Comparison of ENCODE assay signal across 8 cellular contexts in the genomic region with DNA sequence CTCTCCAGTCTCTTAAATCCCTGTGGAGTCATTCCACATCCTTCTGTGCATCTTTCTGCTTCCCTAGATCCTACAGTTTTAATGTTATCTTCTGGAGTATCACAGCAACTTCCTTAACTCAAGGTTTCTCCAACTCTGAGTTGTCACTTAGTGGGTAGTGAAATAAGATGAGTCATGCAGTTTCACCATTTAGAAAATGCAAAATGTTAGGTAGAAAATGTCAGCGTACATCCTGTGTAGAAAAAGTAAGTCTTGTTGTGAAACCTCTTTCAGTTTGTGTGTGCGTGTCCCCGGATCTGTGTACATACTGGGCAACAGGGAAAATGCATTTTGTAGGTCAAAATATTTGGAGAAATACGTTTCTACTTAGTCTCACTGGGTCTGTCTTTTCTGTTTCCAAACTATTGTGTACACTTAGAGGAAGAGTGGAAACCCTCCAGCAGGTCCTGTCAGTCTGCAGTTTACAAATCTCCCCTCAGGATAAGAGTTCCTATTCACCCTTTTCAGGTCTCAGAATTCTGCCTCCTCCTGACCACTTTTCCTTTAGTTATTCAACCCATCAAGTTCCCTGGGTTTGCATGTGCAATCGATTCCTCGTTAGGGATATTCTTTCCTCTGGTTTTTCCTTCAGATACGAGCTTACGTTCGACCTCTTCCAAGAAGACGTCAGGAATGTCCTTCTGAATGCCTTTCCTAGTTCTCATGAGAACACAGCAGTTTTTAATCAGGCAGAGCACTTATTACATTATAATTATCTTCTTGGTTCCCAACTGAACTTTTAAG.
A peak's percentile ranks its signal among the peaks of the same experiment; 100 is the strongest.
DNase-seq lines count a peak whose midpoint lies in the region; ATAC-seq and TF ChIP-seq lines count a peak whose summit lies in the region.

No MANE protein-coding gene starts in this region.

- H3K9me3 Mint-ChIP-seq in MCF 10A (ENCODE audit: unreplicated experiment), result no peaks in the 10 kb centered on the region

- H3K4me3 ChIP-seq in AG09309 (ENCODE audit: control insufficient read depth, low read depth, low read length), result peak overlapping the region; percentile 32
- H3K4me3 ChIP-seq in OCI-LY1 (ENCODE audit: low read depth, low read length, poor library complexity, severe bottlenecking), result peak overlapping the region; percentile 19
- H3K4me3 ChIP-seq in kidney epithelial cell (ENCODE audit: low read depth, low read length), result peak overlapping the region; percentile 41

- intact Hi-C loops in MCF 10A (cut with micrococcal nuclease), result loop anchor here (1.0 kb wide), 1 partner anchor 47 kb away; no protein-coding TSS in a partner anchor

- H3K9me2 ChIP-seq in OCI-LY1 (ENCODE audit: low read depth, low read length), result no peaks in the 10 kb centered on the region

- ATAC-seq in GM18520 (IDR thresholded peaks at IDR 0.05; ENCODE audit: unreplicated experiment), result peak; percentile 93
- peak; percentile 83 for ATAC-seq in HG02973 (IDR thresholded peaks at IDR 0.05; ENCODE audit: unreplicated experiment)

- H4K20me1 ChIP-seq in OCI-LY1 (ENCODE audit: insufficient read depth, low read length), result no peaks in the 10 kb centered on the region

- H3F3A ChIP-seq in OCI-LY1 (ENCODE audit: insufficient read depth, low read length), result no peaks in the 10 kb centered on the region

- no peak overlapping the region for H3K27ac Mint-ChIP-seq in MCF 10A (ENCODE audit: low read depth, unreplicated experiment)

- POLR2A ChIA-PET in MCF 10A (lab: Yijun Ruan, JAX), result interaction anchor here (0.6 to 7.6 kb wide), 36 partner anchors 10 to 487 kb away, joined by 3 to 244 read pairs (median 8); partner anchors contain the start of genes MYL12A, MYL12B and TGIF1

- CTCF ChIA-PET in MCF 10A (lab: Yijun Ruan, JAX), result interaction anchor here (0.6 to 2.3 kb wide), 17 partner anchors 9 to 358 kb away, joined by 3 to 19 read pairs (median 4); no protein-coding TSS in a partner anchor

- H2AFZ ChIP-seq in OCI-LY1 (ENCODE audit: low read length), result peak overlapping the region; percentile 56; the same call in 1 of the 2 replicates

- H3K4me2 ChIP-seq in OCI-LY1 (ENCODE audit: low read length), result peak overlapping the region; percentile 80

- DNase-seq in AG09309 (ENCODE audit: low read depth) (peak; percentile 99), MCF 10A (ENCODE audit: unreplicated experiment) (peak; percentile 91), kidney epithelial cell (ENCODE audit: low read depth) (peak; percentile 91), superior temporal gyrus (ENCODE audit: extremely low spot score) (peak; percentile 72), NCI-H446 (lab: John Stamatoyannopoulos, UW) (no peak)

- no TSS peak for BruUV-seq in MCF 10A (replicated peaks; lab: Mats Ljungman, UMichigan)

- H3K9me3 ChIP-seq in OCI-LY1 (ENCODE audit: low read length), result no peaks in the 10 kb centered on the region

- peak overlapping the region; percentile 81 for H3K27ac ChIP-seq in OCI-LY1 (ENCODE audit: low read depth, low read length, poor library complexity, severe bottlenecking)

- H3K27me3 Mint-ChIP-seq in MCF 10A (ENCODE audit: insufficient read depth, unreplicated experiment), result no peaks in the 10 kb centered on the region

- peak overlapping the region; percentile 56 for H3K9ac ChIP-seq in OCI-LY1 (ENCODE audit: low read length)

- H3K36me3 ChIP-seq in OCI-LY1 (ENCODE audit: insufficient read depth, low read length) (no peaks in the 10 kb centered on the region), kidney epithelial cell (ENCODE audit: control insufficient read depth, insufficient read depth, low read length) (no peaks in the 10 kb centered on the region)

- no peak for TF ChIP-seq CTCF in AG09309 (IDR thresholded peaks at IDR 0.05; ENCODE audit: control insufficient read depth, insufficient read depth, low read depth, low read length, missing control alignments)
- no peak for TF ChIP-seq CTCF in OCI-LY1 (IDR thresholded peaks at IDR 0.05; ENCODE audit: low read length)
- TF ChIP-seq CTCF in MCF 10A (IDR thresholded peaks at IDR 0.05; ENCODE audit: unreplicated experiment), result no peak
- no peak for TF ChIP-seq CTCF in kidney epithelial cell (IDR thresholded peaks at IDR 0.05; ENCODE audit: insufficient read depth, low read length, poor library complexity, severe bottlenecking)

- no peak overlapping the region for H3K4me3 Mint-ChIP-seq in MCF 10A (ENCODE audit: unreplicated experiment)

- H3K27me3 ChIP-seq in OCI-LY1 (ENCODE audit: insufficient read depth, low read length) (no peaks in the 10 kb centered on the region), kidney epithelial cell (ENCODE audit: control insufficient read depth, insufficient read depth, low read length) (no peaks in the 10 kb centered on the region)

- no peaks in the 10 kb centered on the region for H3K79me2 ChIP-seq in OCI-LY1 (ENCODE audit: insufficient read depth, low read length)

- H3K4me1 ChIP-seq in OCI-LY1 (ENCODE audit: insufficient read depth, low read length, severe bottlenecking), result peaks cover 46% of the 10 kb centered on the region

- peaks cover 6% of the 10 kb centered on the region for H3K36me3 Mint-ChIP-seq in MCF 10A (ENCODE audit: insufficient read depth, unreplicated experiment)

- H3K4me1 Mint-ChIP-seq in MCF 10A (ENCODE audit: insufficient read depth, unreplicated experiment), result no peaks in the 10 kb centered on the region

Comparison
In these comparisons a context has a peak if more than half of its experiments do, and no peak if none do; other contexts are left out.
1. DNase-seq: peak in AG09309 (single experiment), MCF 10A (single experiment), kidney epithelial cell (single experiment) and superior temporal gyrus (single experiment); none in NCI-H446 (0 of 2).
2. Peak in every context shown above with its lines, with median percentiles within 50 percentile points of each other: H3K4me3 ChIP-seq.